ENCODE assay signal across 14 cellular contexts in genomic region chr5:138460032-138460693, GRCh38. TPM values are rescaled to one million over a fixed set of nuclear protein-coding genes. Genes with fewer than 3 reads are reported as not detected.
DNase-seq lines count a peak whose midpoint lies in the region; ATAC-seq and TF ChIP-seq lines count a peak whose summit lies in the region.
"Had no signal": no experiment of that assay in that cellular context is flagged by ENCODE, and none has a peak within 500 bp of the region (broad histone marks: within the 10 kb centered on the region; RNA-seq: fewer than 3 reads in every experiment).

No MANE protein-coding gene starts in this region.

- CTCF ChIA-PET in T-cell (lab: Charles Lee), result interaction anchor here in 1 of 2 donors (0.6 kb wide), 1 partner anchor 295 kb away, joined by 6 read pairs; no protein-coding TSS in a partner anchor

- H3K27ac Mint-ChIP-seq in T-cell, result peak overlapping the region; percentile 45 to 96
- peak overlapping the region; percentile 12 for H3K27ac Mint-ChIP-seq in type B pancreatic cell

- H3K4me3 Mint-ChIP-seq in T-cell, result peak overlapping the region in 1 of 3 donors; percentile 71
- peak overlapping the region; percentile 3 for H3K4me3 Mint-ChIP-seq in type B pancreatic cell

- POLR2A ChIA-PET in T-cell (lab: Charles Lee), result no interaction called here

- H3K4me1 ChIP-seq in hepatocyte (ENCODE audit: insufficient read depth) (peaks cover 6% of the 10 kb centered on the region), testis (peaks cover 25% of the 10 kb centered on the region)

- no peaks in the 10 kb centered on the region for H3K9me3 Mint-ChIP-seq in T-cell
- H3K9me3 Mint-ChIP-seq in type B pancreatic cell, result no peaks in the 10 kb centered on the region

- intact Hi-C loops in left cardiac atrium (cut with DNase I) (no loop called here), left ventricle myocardium superior (cut with micrococcal nuclease) (no loop called here), testis (cut with DNase I; ENCODE audit: low total_unique reads) (no loop called here)

- H3K79me2 ChIP-seq in hepatocyte, result no peaks in the 10 kb centered on the region

- H3K27me3 ChIP-seq in hepatocyte (no peaks in the 10 kb centered on the region), testis (no peaks in the 10 kb centered on the region)
- H3K27me3 ChIP-seq: gastroesophageal sphincter, ovary had no signal

- 77% methylated on average over 4 of the region's 4 CpGs for WGBS in hepatocyte (ENCODE audit: low lambda C conversion rate, missing lambda C conversion rate)
- 72 to 98% methylated on average over 3 to 4 of the region's 4 CpGs for WGBS in testis, 2 donors

- TF ChIP-seq POLR2A in testis (IDR thresholded peaks at IDR 0.05), result no peak

- DNase-seq in left cardiac atrium, result peak; percentile 21
- DNase-seq in left ventricle myocardium superior, result no peak
- no peak for DNase-seq in T-cell
- peak; percentile 5 for DNase-seq in hepatocyte (ENCODE audit: low spot score)
- DNase-seq in type B pancreatic cell (ENCODE audit: extremely low spot score, unreplicated experiment), result no peak
- no peak for DNase-seq in testis
- DNase-seq in activated T-cell treated with anti-CD3 and anti-CD28 coated beads, Interleukin-2, amount 50 U/mL, for 1 hour, result no peak
- DNase-seq in globus pallidus (ENCODE audit: low spot score), result no peak
- DNase-seq: DMS79, NCI-H187, NCI-H510A treated with DMSO at 0.1 percent for 48 hours had no signal

- no peak for ATAC-seq in left cardiac atrium
- ATAC-seq in left ventricle myocardium superior, result no peak
- no peak for ATAC-seq in T-cell (replicated peaks in 1 of 4)
- ATAC-seq: gastroesophageal sphincter, Panc1 had no signal

- no peaks in the 10 kb centered on the region for H3K9me2 ChIP-seq in hepatocyte (replicated peaks; ENCODE audit: insufficient read depth)

- H3K4me1 Mint-ChIP-seq in T-cell, result peaks cover 34 to 42% (median 37%) of the 10 kb centered on the region in 3 donors
- peaks cover 13% of the 10 kb centered on the region for H3K4me1 Mint-ChIP-seq in type B pancreatic cell (ENCODE audit: unreplicated experiment)

- no peak for TF ChIP-seq CTCF in hepatocyte (IDR thresholded peaks at IDR 0.05; ENCODE audit: poor library complexity)
- no peak for TF ChIP-seq CTCF in type B pancreatic cell (conservative IDR thresholded peaks at IDR 0.05)
- no peak for TF ChIP-seq CTCF in testis (IDR thresholded peaks at IDR 0.05)

- H3K27ac ChIP-seq in hepatocyte, result no peak overlapping the region
- no peak overlapping the region for H3K27ac ChIP-seq in testis
- H3K27ac ChIP-seq: gastroesophageal sphincter, ovary had no signal

- no peak overlapping the region for H3K4me3 ChIP-seq in hepatocyte
- H3K4me3 ChIP-seq in testis, result no peak overlapping the region
- H3K4me3 ChIP-seq: gastroesophageal sphincter, ovary had no signal

- H3K36me3 Mint-ChIP-seq in T-cell (no peaks in the 10 kb centered on the region), type B pancreatic cell (no peaks in the 10 kb centered on the region)

- H3K36me3 ChIP-seq in hepatocyte (replicated peaks; ENCODE audit: insufficient read depth, low read depth) (no peaks in the 10 kb centered on the region), testis (ENCODE audit: low read depth, missing control alignments) (no peaks in the 10 kb centered on the region)
- H3K36me3 ChIP-seq: gastroesophageal sphincter, ovary had no signal

- no peak overlapping the region for H2AFZ ChIP-seq in hepatocyte

- H3K4me2 ChIP-seq in hepatocyte, result no peak overlapping the region

- H3K27me3 Mint-ChIP-seq in T-cell, result no peaks in the 10 kb centered on the region
- peaks cover 19% of the 10 kb centered on the region for H3K27me3 Mint-ChIP-seq in type B pancreatic cell

- H3K9me3 ChIP-seq in hepatocyte (ENCODE audit: low read depth) (no peaks in the 10 kb centered on the region), testis (no peaks in the 10 kb centered on the region)
- H3K9me3 ChIP-seq: gastroesophageal sphincter, ovary had no signal

- no peaks in the 10 kb centered on the region for H4K20me1 ChIP-seq in hepatocyte (ENCODE audit: insufficient read depth, poor library complexity, severe bottlenecking)

RNA-seq across cellular contexts. Expression of gene EGR1, which starts 5.1 kb away (rescaled TPM):
- 10 to 100 TPM; 29.1 to 71.9 TPM for total RNA-seq in left cardiac atrium
- total RNA-seq in left ventricle myocardium superior, result 6.4 TPM
- total RNA-seq in T-cell, result 10 to 100 TPM in 1 of 5 donors, 1 to 10 TPM in 4; 6.8 to 13.8 (median 8.0) TPM
- total RNA-seq in hepatocyte, result 64.2 and 95.4 TPM in 2 replicates
- polyA plus RNA-seq in hepatocyte, result 336 and 434 TPM in 2 replicates
- total RNA-seq in type B pancreatic cell (ENCODE audit: low replicate concordance), result 64.4 and 283 TPM in 2 replicates
- 10 to 100 TPM in 1 of 2 donors, 1 to 10 TPM in 1; 8.7 to 11.9 TPM for total RNA-seq in testis
- 63.6 TPM for polyA plus RNA-seq in testis (ENCODE audit: insufficient read depth, low read depth, low replicate concordance)

RNA-seq across cellular contexts. Expression of gene REEP2, which starts 21.3 kb away (rescaled TPM):
- 10 to 100 TPM; 15.6 to 17.0 TPM for total RNA-seq in left cardiac atrium
- 6.3 TPM for total RNA-seq in left ventricle myocardium superior
- under 1 TPM; 0.18 to 0.61 (median 0.42) TPM for total RNA-seq in T-cell
- 0.67 and 3.2 TPM in 2 replicates for total RNA-seq in hepatocyte
- 0.66 and 1.9 TPM in 2 replicates for polyA plus RNA-seq in hepatocyte
- 7.8 and 31.0 TPM in 2 replicates for total RNA-seq in type B pancreatic cell (ENCODE audit: low replicate concordance)
- 10 to 100 TPM; 15.7 to 18.3 TPM for total RNA-seq in testis
- polyA plus RNA-seq in testis (ENCODE audit: insufficient read depth, low read depth, low replicate concordance), result 13.5 TPM

Comparison
In these comparisons a context has a peak if more than half of its experiments do, and no peak if none do; other contexts are left out.
1. DNase-seq: peak in left cardiac atrium (single experiment) and hepatocyte (single experiment); none in left ventricle myocardium superior (single experiment), T-cell (0 of 34), type B pancreatic cell (single experiment), testis (single experiment), activated T-cell treated with anti-CD3 and anti-CD28 coated beads, Interleukin-2, amount 50 U/mL, for 1 hour (single experiment) and globus pallidus (single experiment).